Comparison of ENCODE assay signal across 3 cellular contexts in genomic region chr1:209057083-209057482, GRCh38.
"Had no signal": no experiment of that assay in that cellular context is flagged by ENCODE, and none has a peak within 500 bp of the region (broad histone marks: within the 10 kb centered on the region; RNA-seq: fewer than 3 reads in every experiment).

No MANE protein-coding gene starts in this region.

- DNase-seq: GDM1, GF-D8 had no signal

- H3K4me3 ChIP-seq: GM12878 had no signal
